ENCODE assay signal across 8 cellular contexts in genomic region chr21:35932232-35932911, GRCh38.
DNase-seq lines count a peak whose midpoint lies in the region; ATAC-seq and TF ChIP-seq lines count a peak whose summit lies in the region.

No MANE protein-coding gene starts in this region.

- peaks cover 22% of the 10 kb centered on the region for H3K4me1 ChIP-seq in OCI-LY7 (ENCODE audit: insufficient read depth, low read length, poor library complexity, severe bottlenecking)
- H3K4me1 ChIP-seq in mesodermal cell (ENCODE audit: control insufficient read depth, insufficient read depth, low read length, poor library complexity, severe bottlenecking), result peaks cover 7% of the 10 kb centered on the region
- peaks cover 0 to 3% of the 10 kb centered on the region in 2 donors for H3K4me1 ChIP-seq in aorta (ENCODE audit: control insufficient read depth in 1 of 2, insufficient read depth in 2 of 2, low read length in 2 of 2)

- WGBS in mesodermal cell (ENCODE audit: insufficient coverage in 2 of 2), 2 experiments, result 75 to 86% methylated on average over 7 of the region's 11 CpGs
- WGBS in aorta, 2 donors, result 65 to 69% methylated on average over 11 of the region's 11 CpGs

- POLR2A ChIA-PET in OCI-LY7 (lab: Charles Lee), result interaction anchor here (0.6 to 1.2 kb wide), 7 partner anchors 12 to 387 kb away, joined by 3 to 5 read pairs (median 4); partner anchors contain the start of gene MORC3

- peak overlapping the region; percentile 51 for H3K4me2 ChIP-seq in OCI-LY7 (ENCODE audit: low read length)

- H3K9me3 ChIP-seq in OCI-LY7 (ENCODE audit: low read length) (no peaks in the 10 kb centered on the region), mesodermal cell (ENCODE audit: control insufficient read depth, low read length) (no peaks in the 10 kb centered on the region), aorta (ENCODE audit: control insufficient read depth, low read length) (no peaks in the 10 kb centered on the region)

- H3K4me3 ChIP-seq in OCI-LY7 (ENCODE audit: low read depth, low read length, poor library complexity, severe bottlenecking) (peak overlapping the region; percentile 21), cardiac fibroblast (replicated peaks in 1 of 2; ENCODE audit: low read depth in 2 of 2, low read length in 2 of 2) (peak overlapping the region in 1 of 2 donors; percentile 5), mesodermal cell (ENCODE audit: extremely low read depth, insufficient read depth, low read length, poor library complexity, severe bottlenecking) (no peak overlapping the region), aorta (ENCODE audit: low read length in 2 of 2) (no peak overlapping the region)

- H3K79me2 ChIP-seq in OCI-LY7 (ENCODE audit: insufficient read depth, low read depth, low read length), result no peaks in the 10 kb centered on the region

- DNase-seq in AG20443 (ENCODE audit: low spot score) (peak; percentile 74), OCI-LY7 (ENCODE audit: low spot score) (peak; percentile 91), cardiac fibroblast (ENCODE audit: low read depth in 2 of 2) (peak; percentile 91 to 95), aorta (peak in 1 of 2 donors; percentile 72), NCI-H446 treated with DMSO at 0.1 percent for 48 hours (lab: John Stamatoyannopoulos, UW) (no peak)

- no peaks in the 10 kb centered on the region for H3K9me2 ChIP-seq in OCI-LY7 (ENCODE audit: insufficient read depth, low read length)

- peak; percentile 85 for ATAC-seq in GM18505 (IDR thresholded peaks at IDR 0.05; ENCODE audit: unreplicated experiment)
- peak; percentile 90 for ATAC-seq in HG03095 (IDR thresholded peaks at IDR 0.05; ENCODE audit: unreplicated experiment)
- ATAC-seq in aorta (ENCODE audit: low FRiP score), result peak; percentile 66

- intact Hi-C loops in OCI-LY7 (cut with micrococcal nuclease; ENCODE audit: unreplicated experiment) (loop anchor here (10.0 kb wide), 2 partner anchors 182 to 888 kb away; partner anchors contain the start of gene RUNX1), aorta (cut with DNase I) (loop anchor here (5.0 to 10.0 kb wide), 2 partner anchors 80 to 1038 kb away; no protein-coding TSS in a partner anchor)

- H3K36me3 ChIP-seq in OCI-LY7 (ENCODE audit: insufficient read depth, low read length) (no peaks in the 10 kb centered on the region), mesodermal cell (ENCODE audit: control insufficient read depth, insufficient read depth, low read length) (no peaks in the 10 kb centered on the region), aorta (ENCODE audit: control insufficient read depth in 1 of 2, insufficient read depth in 2 of 2, low read length in 1 of 2) (no peaks in the 10 kb centered on the region)

- H4K20me1 ChIP-seq in OCI-LY7 (ENCODE audit: insufficient read depth, low read length), result no peaks in the 10 kb centered on the region

- no peak for TF ChIP-seq POLR2A in GM18505 (IDR thresholded peaks at IDR 0.05; ENCODE audit: borderline replicate concordance, extremely low read depth, insufficient read depth, insufficient read length)

- no peak for TF ChIP-seq CTCF in OCI-LY7 (conservative IDR thresholded peaks at IDR 0.05; ENCODE audit: low read length)
- TF ChIP-seq CTCF in cardiac fibroblast (IDR thresholded peaks at IDR 0.05; ENCODE audit: low read depth, low read length), result no peak

- H2AFZ ChIP-seq in OCI-LY7 (ENCODE audit: low read length), result peak overlapping the region; percentile 78; the same call in 1 of the 2 replicates

- CTCF ChIA-PET in OCI-LY7 (lab: Charles Lee; ENCODE audit: unreplicated experiment), result no interaction called here

- no TSS peak for BruUV-seq in OCI-LY7 (replicated peaks; lab: Mats Ljungman, UMichigan)

- H3K27me3 ChIP-seq in aorta (ENCODE audit: control insufficient read depth in 1 of 2, insufficient read depth in 2 of 2, low read length in 1 of 2), result no peaks in the 10 kb centered on the region

- H3K27ac ChIP-seq in OCI-LY7 (ENCODE audit: low read depth, low read length, poor library complexity, severe bottlenecking), result peak overlapping the region; percentile 66
- peak overlapping the region; percentile 83 for H3K27ac ChIP-seq in mesodermal cell (ENCODE audit: low read depth, low read length, severe bottlenecking)
- no peak overlapping the region for H3K27ac ChIP-seq in aorta (ENCODE audit: low read depth in 1 of 2, low read length in 2 of 2)

Comparison
In these comparisons a context has a peak if more than half of its experiments do, and no peak if none do; other contexts are left out.
1. H3K27ac ChIP-seq: peak in OCI-LY7 (single experiment) and mesodermal cell (single experiment); none in aorta (0 of 2).
2. Peak in every context shown above with its lines, with median percentiles within 50 percentile points of each other: ATAC-seq.